In genomic region chr17:79936661-79937434, GRCh38 we compare ENCODE assay signal across 13 cellular contexts.
A peak's percentile ranks its signal among the peaks of the same experiment; 100 is the strongest.
DNase-seq lines count a peak whose midpoint lies in the region; ATAC-seq lines count a peak whose summit lies in the region.
"Had no signal": no experiment of that assay in that cellular context is flagged by ENCODE, and none has a peak within 500 bp of the region (broad histone marks: within the 10 kb centered on the region; RNA-seq: fewer than 3 reads in every experiment).

No MANE protein-coding gene starts in this region.

- no peak overlapping the region for H3K9ac ChIP-seq in Karpas-422 (ENCODE audit: low read length)
- peak overlapping the region; percentile 8 for H3K9ac ChIP-seq in adipocyte (ENCODE audit: low read length)

- no peak overlapping the region for H3K27ac ChIP-seq in Karpas-422 (ENCODE audit: low read length)
- H3K27ac ChIP-seq: psoas muscle, vagina had no signal

- H3K4me1 ChIP-seq in Karpas-422 (ENCODE audit: low read length) (peaks cover 37% of the 10 kb centered on the region), adipocyte (ENCODE audit: control insufficient read depth, insufficient read depth, low read length) (peaks cover 53% of the 10 kb centered on the region)

- no peak overlapping the region for H2AFZ ChIP-seq in Karpas-422 (ENCODE audit: low read length)

- H4K20me1 ChIP-seq in Karpas-422 (ENCODE audit: insufficient read depth, low read depth, low read length), result no peaks in the 10 kb centered on the region; the same call in 1 of the 2 replicates

- no peaks in the 10 kb centered on the region for H3K36me3 Mint-ChIP-seq in activated naive CD4-positive, alpha-beta T cell treated with anti-CD3 and anti-CD28 coated beads, Interleukin-2, amount 50 U/mL, for 24 hours
- no peaks in the 10 kb centered on the region for H3K36me3 Mint-ChIP-seq in activated naive CD4-positive, alpha-beta T cell treated with anti-CD3 and anti-CD28 coated beads, Interleukin-2, amount 50 U/mL, for 72 hours
- H3K36me3 Mint-ChIP-seq in stimulated activated effector memory CD8-positive, alpha-beta T cell treated with anti-CD3 and anti-CD28 coated beads, Interleukin-12 subunit alpha, Interleukin-12 subunit beta, amount 100 ng/mL, for 72 hours, result no peaks in the 10 kb centered on the region
- no peaks in the 10 kb centered on the region for H3K36me3 Mint-ChIP-seq in activated T-cell treated with anti-CD3 and anti-CD28 coated beads, Interleukin-2, amount 50 U/mL, for 24 hours (ENCODE audit: low read depth)
- H3K36me3 Mint-ChIP-seq in activated CD4-positive, alpha-beta T cell treated with anti-CD3 and anti-CD28 coated beads, Interleukin-2, amount 10 ng/mL, durations not matched to agents 24 days and 14 days (ENCODE audit: low read depth), result no peaks in the 10 kb centered on the region

- intact Hi-C loops in activated CD4-positive, alpha-beta T cell treated with anti-CD3 and anti-CD28 coated beads, Interleukin-2, amount 10 ng/mL, durations not matched to agents 24 days and 14 days (cut with micrococcal nuclease), result no loop called here

- no peaks in the 10 kb centered on the region for H3K9me3 Mint-ChIP-seq in activated naive CD4-positive, alpha-beta T cell treated with anti-CD3 and anti-CD28 coated beads, Interleukin-2, amount 50 U/mL, for 24 hours
- H3K9me3 Mint-ChIP-seq in activated naive CD4-positive, alpha-beta T cell treated with anti-CD3 and anti-CD28 coated beads, Interleukin-2, amount 50 U/mL, for 72 hours, result no peaks in the 10 kb centered on the region
- no peaks in the 10 kb centered on the region for H3K9me3 Mint-ChIP-seq in stimulated activated effector memory CD8-positive, alpha-beta T cell treated with anti-CD3 and anti-CD28 coated beads, Interleukin-12 subunit alpha, Interleukin-12 subunit beta, amount 100 ng/mL, for 72 hours
- H3K9me3 Mint-ChIP-seq in activated T-cell treated with anti-CD3 and anti-CD28 coated beads, Interleukin-2, amount 50 U/mL, for 24 hours, result no peaks in the 10 kb centered on the region
- H3K9me3 Mint-ChIP-seq in activated CD4-positive, alpha-beta T cell treated with anti-CD3 and anti-CD28 coated beads, Interleukin-2, amount 10 ng/mL, durations not matched to agents 24 days and 14 days, result no peaks in the 10 kb centered on the region
- H3K9me3 Mint-ChIP-seq: dendritic cell treated with granulocyte-macrophage colony-stimulating factor and Interleukin-4, amounts not matched to agents 40 ng/mL and 50 ng/mL, for 4 days had no signal

- no peak for DNase-seq in activated naive CD4-positive, alpha-beta T cell treated with anti-CD3 and anti-CD28 coated beads, Interleukin-2, amount 50 U/mL, for 72 hours (ENCODE audit: low spot score in 2 of 2)
- peak; percentile 77 for DNase-seq in Karpas-422
- no peak for DNase-seq in adipocyte (ENCODE audit: low read depth)
- DNase-seq in stimulated activated effector memory CD8-positive, alpha-beta T cell treated with anti-CD3 and anti-CD28 coated beads, Interleukin-12 subunit alpha, Interleukin-12 subunit beta, amount 100 ng/mL, for 72 hours (ENCODE audit: low spot score in 2 of 2), result no peak
- DNase-seq in activated T-cell treated with anti-CD3 and anti-CD28 coated beads, Interleukin-2, amount 50 U/mL, for 24 hours, result no peak
- DNase-seq in activated CD4-positive, alpha-beta T cell treated with anti-CD3 and anti-CD28 coated beads, Interleukin-2, amount 10 ng/mL, durations not matched to agents 24 days and 14 days, result no peak
- DNase-seq: NCI-H2029 treated with DMSO at 0.1 percent for 48 hours; stimulated activated CD4-positive, alpha-beta T cell treated with anti-CD3 and anti-CD28 coated beads, Interleukin-1b, Interleukin-23, amount 100 ng/mL, for 48 hours had no signal

- peak overlapping the region; percentile 80 for H3K27ac Mint-ChIP-seq in activated naive CD4-positive, alpha-beta T cell treated with anti-CD3 and anti-CD28 coated beads, Interleukin-2, amount 50 U/mL, for 24 hours
- no peak overlapping the region for H3K27ac Mint-ChIP-seq in activated naive CD4-positive, alpha-beta T cell treated with anti-CD3 and anti-CD28 coated beads, Interleukin-2, amount 50 U/mL, for 72 hours
- H3K27ac Mint-ChIP-seq in stimulated activated effector memory CD8-positive, alpha-beta T cell treated with anti-CD3 and anti-CD28 coated beads, Interleukin-12 subunit alpha, Interleukin-12 subunit beta, amount 100 ng/mL, for 72 hours, result peak overlapping the region; percentile 81
- H3K27ac Mint-ChIP-seq in activated T-cell treated with anti-CD3 and anti-CD28 coated beads, Interleukin-2, amount 50 U/mL, for 24 hours, result no peak overlapping the region
- H3K27ac Mint-ChIP-seq in activated CD4-positive, alpha-beta T cell treated with anti-CD3 and anti-CD28 coated beads, Interleukin-2, amount 10 ng/mL, durations not matched to agents 24 days and 14 days, result no peak overlapping the region
- H3K27ac Mint-ChIP-seq: dendritic cell treated with granulocyte-macrophage colony-stimulating factor and Interleukin-4, amounts not matched to agents 40 ng/mL and 50 ng/mL, for 4 days had no signal

- H3K4me1 Mint-ChIP-seq in activated naive CD4-positive, alpha-beta T cell treated with anti-CD3 and anti-CD28 coated beads, Interleukin-2, amount 50 U/mL, for 24 hours, result peaks cover 58% of the 10 kb centered on the region
- peaks cover 41% of the 10 kb centered on the region for H3K4me1 Mint-ChIP-seq in stimulated activated effector memory CD8-positive, alpha-beta T cell treated with anti-CD3 and anti-CD28 coated beads, Interleukin-12 subunit alpha, Interleukin-12 subunit beta, amount 100 ng/mL, for 72 hours
- H3K4me1 Mint-ChIP-seq in activated T-cell treated with anti-CD3 and anti-CD28 coated beads, Interleukin-2, amount 50 U/mL, for 24 hours (ENCODE audit: low read depth), result peaks cover 7% of the 10 kb centered on the region
- peaks cover 10% of the 10 kb centered on the region for H3K4me1 Mint-ChIP-seq in activated CD4-positive, alpha-beta T cell treated with anti-CD3 and anti-CD28 coated beads, Interleukin-2, amount 10 ng/mL, durations not matched to agents 24 days and 14 days

- no peak for ATAC-seq in activated naive CD4-positive, alpha-beta T cell treated with anti-CD3 and anti-CD28 coated beads, Interleukin-2, amount 50 U/mL, for 72 hours
- ATAC-seq in stimulated activated effector memory CD8-positive, alpha-beta T cell treated with anti-CD3 and anti-CD28 coated beads, Interleukin-12 subunit alpha, Interleukin-12 subunit beta, amount 100 ng/mL, for 72 hours, result no peak
- no peak for ATAC-seq in HG03457 (IDR thresholded peaks at IDR 0.05; ENCODE audit: unreplicated experiment)
- ATAC-seq: psoas muscle had no signal

- no peaks in the 10 kb centered on the region for H3K36me3 ChIP-seq in Karpas-422 (ENCODE audit: insufficient read depth, low read length)
- peaks cover 29% of the 10 kb centered on the region for H3K36me3 ChIP-seq in adipocyte (ENCODE audit: control insufficient read depth, insufficient read depth, low read length, severe bottlenecking)
- H3K36me3 ChIP-seq: vagina had no signal

- H3K79me2 ChIP-seq in Karpas-422 (ENCODE audit: low read length), result no peaks in the 10 kb centered on the region

- no peaks in the 10 kb centered on the region for H3K27me3 ChIP-seq in Karpas-422 (ENCODE audit: low read length)
- no peaks in the 10 kb centered on the region for H3K27me3 ChIP-seq in adipocyte (replicated peaks; ENCODE audit: control insufficient read depth, insufficient read depth, low read length)
- H3K27me3 ChIP-seq: vagina had no signal

- H3K9me2 ChIP-seq in Karpas-422 (replicated peaks; ENCODE audit: insufficient read depth, low read length), result no peaks in the 10 kb centered on the region

- peak overlapping the region; percentile 73 for H3K4me3 Mint-ChIP-seq in activated naive CD4-positive, alpha-beta T cell treated with anti-CD3 and anti-CD28 coated beads, Interleukin-2, amount 50 U/mL, for 24 hours
- peak overlapping the region; percentile 42 for H3K4me3 Mint-ChIP-seq in stimulated activated effector memory CD8-positive, alpha-beta T cell treated with anti-CD3 and anti-CD28 coated beads, Interleukin-12 subunit alpha, Interleukin-12 subunit beta, amount 100 ng/mL, for 72 hours
- H3K4me3 Mint-ChIP-seq in activated T-cell treated with anti-CD3 and anti-CD28 coated beads, Interleukin-2, amount 50 U/mL, for 24 hours, result no peak overlapping the region
- no peak overlapping the region for H3K4me3 Mint-ChIP-seq in activated CD4-positive, alpha-beta T cell treated with anti-CD3 and anti-CD28 coated beads, Interleukin-2, amount 10 ng/mL, durations not matched to agents 24 days and 14 days
- H3K4me3 Mint-ChIP-seq: dendritic cell treated with granulocyte-macrophage colony-stimulating factor and Interleukin-4, amounts not matched to agents 40 ng/mL and 50 ng/mL, for 4 days had no signal

- H3K27me3 Mint-ChIP-seq in activated naive CD4-positive, alpha-beta T cell treated with anti-CD3 and anti-CD28 coated beads, Interleukin-2, amount 50 U/mL, for 24 hours, result peaks cover 2% of the 10 kb centered on the region
- H3K27me3 Mint-ChIP-seq in activated T-cell treated with anti-CD3 and anti-CD28 coated beads, Interleukin-2, amount 50 U/mL, for 24 hours, result peaks cover 47% of the 10 kb centered on the region
- H3K27me3 Mint-ChIP-seq in activated CD4-positive, alpha-beta T cell treated with anti-CD3 and anti-CD28 coated beads, Interleukin-2, amount 10 ng/mL, durations not matched to agents 24 days and 14 days, result peaks cover 21% of the 10 kb centered on the region

- no peaks in the 10 kb centered on the region for H3K9me3 ChIP-seq in Karpas-422 (ENCODE audit: low read length)
- no peaks in the 10 kb centered on the region for H3K9me3 ChIP-seq in adipocyte (ENCODE audit: control insufficient read depth, low read length)
- H3K9me3 ChIP-seq: psoas muscle, vagina had no signal

- peak overlapping the region; percentile 20 for H3K4me2 ChIP-seq in Karpas-422 (ENCODE audit: low read depth, low read length, poor library complexity, severe bottlenecking)

- H3K4me3 ChIP-seq in Karpas-422 (ENCODE audit: low read length) (no peak overlapping the region; the same call in 1 of the 2 replicates), adipocyte (ENCODE audit: low read length) (no peak overlapping the region)
- H3K4me3 ChIP-seq: psoas muscle, vagina had no signal

Comparison
In these comparisons a context has a peak if more than half of its experiments do, and no peak if none do; other contexts are left out.
1. H3K27ac Mint-ChIP-seq: peak in activated naive CD4-positive, alpha-beta T cell treated with anti-CD3 and anti-CD28 coated beads, Interleukin-2, amount 50 U/mL, for 24 hours (single experiment) and stimulated activated effector memory CD8-positive, alpha-beta T cell treated with anti-CD3 and anti-CD28 coated beads, Interleukin-12 subunit alpha, Interleukin-12 subunit beta, amount 100 ng/mL, for 72 hours (single experiment); none in activated naive CD4-positive, alpha-beta T cell treated with anti-CD3 and anti-CD28 coated beads, Interleukin-2, amount 50 U/mL, for 72 hours (0 of 2), activated T-cell treated with anti-CD3 and anti-CD28 coated beads, Interleukin-2, amount 50 U/mL, for 24 hours (single experiment) and activated CD4-positive, alpha-beta T cell treated with anti-CD3 and anti-CD28 coated beads, Interleukin-2, amount 10 ng/mL, durations not matched to agents 24 days and 14 days (single experiment).
2. H3K4me3 Mint-ChIP-seq: peak in activated naive CD4-positive, alpha-beta T cell treated with anti-CD3 and anti-CD28 coated beads, Interleukin-2, amount 50 U/mL, for 24 hours (single experiment) and stimulated activated effector memory CD8-positive, alpha-beta T cell treated with anti-CD3 and anti-CD28 coated beads, Interleukin-12 subunit alpha, Interleukin-12 subunit beta, amount 100 ng/mL, for 72 hours (single experiment); none in activated T-cell treated with anti-CD3 and anti-CD28 coated beads, Interleukin-2, amount 50 U/mL, for 24 hours (single experiment) and activated CD4-positive, alpha-beta T cell treated with anti-CD3 and anti-CD28 coated beads, Interleukin-2, amount 10 ng/mL, durations not matched to agents 24 days and 14 days (single experiment).